Comparison of ENCODE assay signal across 31 cellular contexts in genomic region chr17:7721612-7722011, GRCh38. TPM values are rescaled to one million over a fixed set of nuclear protein-coding genes. Genes with fewer than 3 reads are reported as not detected.
"Had no signal": no experiment of that assay in that cellular context is flagged by ENCODE, and none has a peak within 500 bp of the region (broad histone marks: within the 10 kb centered on the region; RNA-seq: fewer than 3 reads in every experiment).

No MANE protein-coding gene starts in this region.

- H3K36me3 Mint-ChIP-seq: activated naive CD8-positive, alpha-beta T cell treated with anti-CD3 and anti-CD28 coated beads for 36 hours had no signal

- ATAC-seq: activated CD8-positive, alpha-beta T cell treated with anti-CD3 and anti-CD28 coated beads for 36 hours; activated T-cell treated with anti-CD3 and anti-CD28 coated beads, Interleukin-2, amount 50 U/mL, for 72 hours; activated T-helper 17 cell treated with anti-CD3 and anti-CD28 coated beads, Interleukin-2, amount 50 U/mL, for 72 hours; Panc1; SK-N-SH treated with all-trans-retinoic acid at 6 μM for 48 hours had no signal

- H3K27ac Mint-ChIP-seq: activated CD4-positive, alpha-beta T cell treated with anti-CD3 and anti-CD28 coated beads, Interleukin-2, amount 10 ng/mL, durations not matched to agents 24 days and 14 days; activated CD8-positive, alpha-beta T cell treated with anti-CD3 and anti-CD28 coated beads for 36 hours; activated naive CD8-positive, alpha-beta T cell treated with anti-CD3 and anti-CD28 coated beads for 36 hours; activated T-cell treated with anti-CD3 and anti-CD28 coated beads, Interleukin-2, amount 50 U/mL, for 72 hours; activated T-helper 17 cell treated with anti-CD3 and anti-CD28 coated beads, Interleukin-2, amount 50 U/mL, for 72 hours had no signal

- DNase-seq: activated CD4-positive, alpha-beta T cell treated with anti-CD3 and anti-CD28 coated beads, Interleukin-2, amount 10 ng/mL, durations not matched to agents 24 days and 14 days; activated CD4-positive, alpha-beta T cell treated with anti-CD3 and anti-CD28 coated beads, Interleukin-2, amount 50 U/mL, for 4 hours; activated CD8-positive, alpha-beta T cell treated with anti-CD3 and anti-CD28 coated beads for 36 hours; activated effector memory CD4-positive, alpha-beta T cell treated with anti-CD3 and anti-CD28 coated beads, Interleukin-2, amount 50 U/mL, for 16 hours; activated naive CD4-positive, alpha-beta T cell; activated naive CD4-positive, alpha-beta T cell treated with anti-CD3 and anti-CD28 coated beads, Interleukin-2, amount 50 U/mL, for 16 hours; activated naive CD8-positive, alpha-beta T cell treated with anti-CD3 and anti-CD28 coated beads for 36 hours; activated T-cell treated with anti-CD3 and anti-CD28 coated beads, Interleukin-2, amount 50 U/mL, for 1 hour; activated T-cell treated with anti-CD3 and anti-CD28 coated beads, Interleukin-2, amount 50 U/mL, for 72 hours; amniotic stem cell; brain microvascular endothelial cell; central memory CD4-positive, alpha-beta T cell; NCI-H1048; NCI-H1105 treated with DMSO at 0.1 percent for 48 hours; NCI-H1436; NCI-H1694; NCI-H1930; NCI-H2081 treated with DMSO at 0.1 percent for 48 hours; NCI-H226; NCI-H446 treated with DMSO at 0.1 percent for 48 hours; NCI-H524; SHP77; SW 1271; T1000; WERI-Rb-1 had no signal

- H3K9me3 Mint-ChIP-seq: activated CD4-positive, alpha-beta T cell treated with anti-CD3 and anti-CD28 coated beads, Interleukin-2, amount 10 ng/mL, durations not matched to agents 24 days and 14 days; activated CD8-positive, alpha-beta T cell treated with anti-CD3 and anti-CD28 coated beads for 36 hours; activated naive CD8-positive, alpha-beta T cell treated with anti-CD3 and anti-CD28 coated beads for 36 hours; activated T-cell treated with anti-CD3 and anti-CD28 coated beads, Interleukin-2, amount 50 U/mL, for 72 hours; activated T-helper 17 cell treated with anti-CD3 and anti-CD28 coated beads, Interleukin-2, amount 50 U/mL, for 72 hours had no signal

- H3K4me3 Mint-ChIP-seq: activated CD4-positive, alpha-beta T cell treated with anti-CD3 and anti-CD28 coated beads, Interleukin-2, amount 10 ng/mL, durations not matched to agents 24 days and 14 days; activated CD8-positive, alpha-beta T cell treated with anti-CD3 and anti-CD28 coated beads for 36 hours; activated naive CD8-positive, alpha-beta T cell treated with anti-CD3 and anti-CD28 coated beads for 36 hours; activated T-cell treated with anti-CD3 and anti-CD28 coated beads, Interleukin-2, amount 50 U/mL, for 72 hours; activated T-helper 17 cell treated with anti-CD3 and anti-CD28 coated beads, Interleukin-2, amount 50 U/mL, for 72 hours had no signal

- H3K36me3 ChIP-seq: brain microvascular endothelial cell, SJSA1, WERI-Rb-1 had no signal

- H3K9me3 ChIP-seq: SJSA1 had no signal

- H3K4me3 ChIP-seq: SJSA1 had no signal

- H3K4me1 Mint-ChIP-seq: activated T-helper 17 cell treated with anti-CD3 and anti-CD28 coated beads, Interleukin-2, amount 50 U/mL, for 72 hours had no signal

- H3K27ac ChIP-seq: brain microvascular endothelial cell, SJSA1, WERI-Rb-1 had no signal

RNA-seq across cellular contexts. Expression of gene DNAH2, which starts 4.1 kb away (rescaled TPM):
- total RNA-seq: activated CD4-positive, alpha-beta T cell treated with anti-CD3 and anti-CD28 coated beads, Interleukin-2, amount 10 ng/mL, durations not matched to agents 24 days and 14 days; activated CD8-positive, alpha-beta T cell treated with anti-CD3 and anti-CD28 coated beads for 36 hours; SJSA1; T-helper 1 cell treated with Interleukin-12 subunit alpha and Interleukin-12 subunit beta and Interleukin-4 antibody, amounts not matched to agents 30 ng/mL and 1 ng/mL, for 36 hours; T-helper 2 cell treated with Interferon-gamma antibody and Interleukin-4, amounts not matched to agents 100 ng/mL and 5 ng/mL, for 36 hours had no signal

RNA-seq across cellular contexts. Expression of gene EFNB3, which starts 16.6 kb away (rescaled TPM):
- total RNA-seq: activated CD4-positive, alpha-beta T cell treated with anti-CD3 and anti-CD28 coated beads, Interleukin-2, amount 10 ng/mL, durations not matched to agents 24 days and 14 days; activated CD8-positive, alpha-beta T cell treated with anti-CD3 and anti-CD28 coated beads for 36 hours; activated naive CD8-positive, alpha-beta T cell treated with anti-CD3 and anti-CD28 coated beads for 36 hours; activated T-cell treated with anti-CD3 and anti-CD28 coated beads, Interleukin-2, amount 50 U/mL, for 72 hours; activated T-helper 17 cell treated with anti-CD3 and anti-CD28 coated beads, Interleukin-2, amount 50 U/mL, for 72 hours; SJSA1; T-helper 1 cell treated with Interleukin-12 subunit alpha and Interleukin-12 subunit beta and Interleukin-4 antibody, amounts not matched to agents 30 ng/mL and 1 ng/mL, for 36 hours; T-helper 2 cell treated with Interferon-gamma antibody and Interleukin-4, amounts not matched to agents 100 ng/mL and 5 ng/mL, for 36 hours had no signal
